Comparison of ENCODE assay signal across 8 cellular contexts in genomic region chr1:63523738-63524137, GRCh38. TPM values are rescaled to one million over a fixed set of nuclear protein-coding genes. Genes with fewer than 3 reads are reported as not detected.
DNase-seq lines count a peak whose midpoint lies in the region; ATAC-seq and TF ChIP-seq lines count a peak whose summit lies in the region.

No MANE protein-coding gene starts in this region.

- in situ Hi-C loops in astrocyte of the spinal cord (cut with HindIII; ENCODE audit: low sequenced_read_pairs), result no loop called here

- TF ChIP-seq EP300 in suprapubic skin (IDR thresholded peaks at IDR 0.05), result no peak

- no peak for DNase-seq in astrocyte of the spinal cord (ENCODE audit: low read depth, low spot score)
- no peak for DNase-seq in kidney epithelial cell (ENCODE audit: low read depth)
- no peak for DNase-seq in suprapubic skin (ENCODE audit: low spot score in 2 of 2)
- no peak for DNase-seq in amniotic stem cell (lab: John Stamatoyannopoulos, UW)
- no peak for DNase-seq in NCI-H187 treated with DMSO at 0.1 percent for 48 hours (lab: John Stamatoyannopoulos, UW)

- no peak for TF ChIP-seq POLR2A in suprapubic skin (IDR thresholded peaks at IDR 0.05)

- H3K9ac ChIP-seq in HUES48 (ENCODE audit: low read depth, low read length), result peak overlapping the region; percentile 72

- peaks cover 10% of the 10 kb centered on the region for H3K4me1 ChIP-seq in HUES48 (ENCODE audit: control insufficient read depth, insufficient read depth, low read length)
- peaks cover 22% of the 10 kb centered on the region for H3K4me1 ChIP-seq in suprapubic skin

- WGBS in suprapubic skin, result 1% methylated on average over 11 of the region's 11 CpGs

- no peak for TF ChIP-seq CTCF in astrocyte of the spinal cord (IDR thresholded peaks at IDR 0.05; ENCODE audit: low read depth, low read length)
- TF ChIP-seq CTCF in kidney epithelial cell (IDR thresholded peaks at IDR 0.05; ENCODE audit: insufficient read depth, low read length, poor library complexity, severe bottlenecking), result no peak
- no peak for TF ChIP-seq CTCF in suprapubic skin (IDR thresholded peaks at IDR 0.05)

- peak; percentile 13 for ATAC-seq in GM21423 (IDR thresholded peaks at IDR 0.05; ENCODE audit: unreplicated experiment)

- H3K9me3 ChIP-seq in HUES48 (ENCODE audit: control insufficient read depth, insufficient read depth, low read length) (no peaks in the 10 kb centered on the region), suprapubic skin (no peaks in the 10 kb centered on the region)

- H3K4me3 ChIP-seq in GM08714 (ENCODE audit: low read length), result peak overlapping the region; percentile 92
- peak overlapping the region; percentile 81 for H3K4me3 ChIP-seq in HUES48 (ENCODE audit: low read depth, low read length)
- H3K4me3 ChIP-seq in astrocyte of the spinal cord (ENCODE audit: low read depth, low read length), result peak overlapping the region; percentile 80
- peak overlapping the region; percentile 79 for H3K4me3 ChIP-seq in kidney epithelial cell (ENCODE audit: low read depth, low read length)
- H3K4me3 ChIP-seq in suprapubic skin, result peak overlapping the region; percentile 59

- H3K27ac ChIP-seq in HUES48 (ENCODE audit: low read depth, low read length), result peak overlapping the region; percentile 96
- peak overlapping the region; percentile 92 for H3K27ac ChIP-seq in suprapubic skin

- H3K36me3 ChIP-seq in HUES48 (ENCODE audit: control insufficient read depth, insufficient read depth, low read length), result no peaks in the 10 kb centered on the region
- H3K36me3 ChIP-seq in kidney epithelial cell (ENCODE audit: control insufficient read depth, insufficient read depth, low read length), result no peaks in the 10 kb centered on the region
- no peaks in the 10 kb centered on the region for H3K36me3 ChIP-seq in suprapubic skin

- H3K27me3 ChIP-seq in HUES48 (ENCODE audit: control insufficient read depth, insufficient read depth, low read length) (no peaks in the 10 kb centered on the region), kidney epithelial cell (ENCODE audit: control insufficient read depth, insufficient read depth, low read length) (no peaks in the 10 kb centered on the region), suprapubic skin (no peaks in the 10 kb centered on the region)

RNA-seq across cellular contexts. Expression of gene EFCAB7, which starts 0.4 kb away (rescaled TPM):
- total RNA-seq in kidney epithelial cell (3.8 and 5.8 TPM in 2 replicates), suprapubic skin (10 to 100 TPM in 1 of 4 donors, 1 to 10 TPM in 3; 2.8 to 14.1 (median 8.0) TPM)

RNA-seq across cellular contexts. Expression of gene ITGB3BP, which starts 0.7 kb away (rescaled TPM):
- total RNA-seq in kidney epithelial cell (9.2 and 12.4 TPM in 2 replicates), suprapubic skin (10 to 100 TPM; 10.3 to 22.2 (median 16.1) TPM)
